16 cellular contexts compared by ENCODE assay signal in genomic region chr2:127872354-127872753, GRCh38. TPM values are rescaled to one million over a fixed set of nuclear protein-coding genes. Genes with fewer than 3 reads are reported as not detected.
A peak's percentile ranks its signal among the peaks of the same experiment; 100 is the strongest.
DNase-seq lines count a peak whose midpoint lies in the region; ATAC-seq, FAIRE-seq and TF ChIP-seq lines count a peak whose summit lies in the region.
"Had no signal": no experiment of that assay in that cellular context is flagged by ENCODE, and none has a peak within 500 bp of the region (broad histone marks: within the 10 kb centered on the region; RNA-seq: fewer than 3 reads in every experiment).

No MANE protein-coding gene starts in this region.

- no peaks in the 10 kb centered on the region for H3K9me3 Mint-ChIP-seq in activated naive CD4-positive, alpha-beta T cell treated with anti-CD3 and anti-CD28 coated beads, Interleukin-2, amount 50 U/mL, for 72 hours
- H3K9me3 Mint-ChIP-seq: CD14-positive monocyte had no signal

- peak overlapping the region; percentile 4 to 12 for H3K27ac Mint-ChIP-seq in activated naive CD4-positive, alpha-beta T cell treated with anti-CD3 and anti-CD28 coated beads, Interleukin-2, amount 50 U/mL, for 72 hours

- H3K9me3 ChIP-seq in SJCRH30 (replicated peaks) (no peaks in the 10 kb centered on the region), mucosa of descending colon (no peaks in the 10 kb centered on the region)

- H3K4me3 ChIP-seq in SJCRH30 (no peak overlapping the region), mucosa of descending colon (no peak overlapping the region)

- DNase-seq in activated naive CD4-positive, alpha-beta T cell treated with anti-CD3 and anti-CD28 coated beads, Interleukin-2, amount 50 U/mL, for 72 hours (ENCODE audit: low spot score in 2 of 2), result no peak
- DNase-seq in activated naive CD4-positive, alpha-beta T cell treated with Interleukin-2 at 50 U/mL for 16 hours, result no peak
- DNase-seq in SJCRH30 (peak in 1 of 2 experiments; percentile 40), mucosa of descending colon (no peak), RCC 7860 (ENCODE audit: low spot score) (no peak)
- no peak for DNase-seq in stimulated activated CD4-positive, alpha-beta T cell treated with anti-CD3 and anti-CD28 coated beads, Interleukin-4, amount 100 ng/mL, for 1 hour
- DNase-seq: GOT3, IMR-90, NCI-H1436, NCI-H2081, NCI-H526, OCI-M1 had no signal

- intact Hi-C loops in mucosa of descending colon (cut with DNase I, micrococcal nuclease), result no loop called here

- H3K36me3 Mint-ChIP-seq in activated naive CD4-positive, alpha-beta T cell treated with anti-CD3 and anti-CD28 coated beads, Interleukin-2, amount 50 U/mL, for 72 hours, result peaks cover 0 to 10% of the 10 kb centered on the region in 2 donors

- FAIRE-seq in RCC 7860 (lab: Jason Lieb, UNC), result no peak
- FAIRE-seq: A204.1 had no signal

- no peaks in the 10 kb centered on the region for H3K27me3 ChIP-seq in SJCRH30

- no peak for ATAC-seq in activated naive CD4-positive, alpha-beta T cell treated with anti-CD3 and anti-CD28 coated beads, Interleukin-2, amount 50 U/mL, for 72 hours
- peak; percentile 67 for ATAC-seq in mucosa of descending colon
- ATAC-seq in HG03460 (IDR thresholded peaks at IDR 0.05; ENCODE audit: unreplicated experiment), result no peak
- no peak for ATAC-seq in HG03280 (IDR thresholded peaks at IDR 0.05; ENCODE audit: unreplicated experiment)

- H3K27ac ChIP-seq in SJCRH30, result peak overlapping the region; percentile 51

- H3K4me1 ChIP-seq in SJCRH30, result peaks cover 5% of the 10 kb centered on the region; the same call in 1 of the 2 replicates
- H3K4me1 ChIP-seq in mucosa of descending colon (ENCODE audit: low read depth), result no peaks in the 10 kb centered on the region

- TF ChIP-seq CTCF in mucosa of descending colon (IDR thresholded peaks at IDR 0.05), result no peak

- H3K36me3 ChIP-seq in SJCRH30 (peaks cover 45% of the 10 kb centered on the region), mucosa of descending colon (ENCODE audit: low read depth) (no peaks in the 10 kb centered on the region)

RNA-seq across cellular contexts. Expression of gene AMMECR1L, which starts 13.4 kb away (rescaled TPM):
- 10 to 100 TPM; 14.4 to 15.3 TPM for total RNA-seq in activated naive CD4-positive, alpha-beta T cell treated with anti-CD3 and anti-CD28 coated beads, Interleukin-2, amount 50 U/mL, for 72 hours
- 17.3 and 17.6 TPM in 2 replicates for total RNA-seq in SJCRH30 (2014; rRNA removed; shearing (Covaris generic))
- 10 to 100 TPM; 13.1 to 18.7 (median 15.6) TPM for total RNA-seq in mucosa of descending colon

RNA-seq across cellular contexts. Expression of gene POLR2D, which starts 14.4 kb away (rescaled TPM):
- 10 to 100 TPM; 61.2 to 72.9 TPM for total RNA-seq in activated naive CD4-positive, alpha-beta T cell treated with anti-CD3 and anti-CD28 coated beads, Interleukin-2, amount 50 U/mL, for 72 hours
- 74.4 and 74.8 TPM in 2 replicates for total RNA-seq in SJCRH30 (2014; rRNA removed; shearing (Covaris generic))
- 10 to 100 TPM; 20.9 to 25.3 (median 21.3) TPM for total RNA-seq in mucosa of descending colon
